In genomic region chr11:121780971-121781370, GRCh38 we compare ENCODE assay signal across 6 cellular contexts.
"Had no signal": no experiment of that assay in that cellular context is flagged by ENCODE, and none has a peak within 500 bp of the region (broad histone marks: within the 10 kb centered on the region; RNA-seq: fewer than 3 reads in every experiment).

No MANE protein-coding gene starts in this region.

- H3K4me1 Mint-ChIP-seq: GM23338, H9, IgD-negative memory B cell had no signal

- H3K27ac Mint-ChIP-seq: GM23338, H9, IgD-negative memory B cell had no signal

- H3K4me3 ChIP-seq: GM23338 had no signal

- H3K4me3 Mint-ChIP-seq: GM23338, H9, IgD-negative memory B cell had no signal

- H3K27me3 Mint-ChIP-seq: IgD-negative memory B cell had no signal

- H3K36me3 Mint-ChIP-seq: IgD-negative memory B cell had no signal

- H3K27ac ChIP-seq: HL-60 had no signal

- DNase-seq: H9, HCEC 1CT, KBM-7 had no signal
